ENCODE assay signal across 26 cellular contexts in genomic region chr15:27119695-27120266, GRCh38.
"Had no signal": no experiment of that assay in that cellular context is flagged by ENCODE, and none has a peak within 500 bp of the region (broad histone marks: within the 10 kb centered on the region; RNA-seq: fewer than 3 reads in every experiment).

No MANE protein-coding gene starts in this region.

- H3K4me1 ChIP-seq: ascending aorta, Peyer's patch had no signal

- H3K9me3 ChIP-seq: ascending aorta had no signal

- H3K36me3 ChIP-seq: ascending aorta, cardiac muscle cell, Peyer's patch had no signal

- H3K27me3 ChIP-seq: ascending aorta, cardiac muscle cell, Peyer's patch had no signal

- H3K27ac ChIP-seq: ascending aorta, cardiac muscle cell, Peyer's patch had no signal

- DNase-seq: activated CD4-positive, alpha-beta T cell treated with anti-CD3 and anti-CD28 coated beads for 36 hours; activated CD4-positive, alpha-beta T cell treated with anti-CD3 and anti-CD28 coated beads, Interleukin-2, amount 10 ng/mL, durations not matched to agents 7 days and 5 days; activated CD4-positive, alpha-beta T cell treated with anti-CD3 and anti-CD28 coated beads, Interleukin-2, amount 50 U/mL, for 48 hours; activated CD8-positive, alpha-beta T cell treated with anti-CD3 and anti-CD28 coated beads, Interleukin-2, amount 10 ng/mL, durations not matched to agents 7 days and 5 days; activated gamma-delta T cell; activated naive CD4-positive, alpha-beta T cell treated with Interleukin-2 at 50 U/mL for 16 hours; activated naive CD8-positive, alpha-beta T cell treated with anti-CD3 and anti-CD28 coated beads, Interleukin-2, amount 10 ng/mL, durations not matched to agents 7 days and 5 days; activated T-cell treated with anti-CD3 and anti-CD28 coated beads, Interleukin-2, amount 50 U/mL, for 24 hours; amygdala; Karpas-422; KBM-7; NCI-H1105; NCI-H1417 treated with DMSO at 0.1 percent for 48 hours; NCI-H187 treated with DMSO at 0.1 percent for 48 hours; NCI-H2081; NCI-H345; NCI-H526 treated with DMSO at 0.1 percent for 48 hours; NCI-H774; PC-3; Peyer's patch; RPMI8226; SIG-M5 had no signal

- ATAC-seq: activated CD4-positive, alpha-beta T cell treated with anti-CD3 and anti-CD28 coated beads for 36 hours; activated CD4-positive, CD25-positive, alpha-beta regulatory T cell treated with anti-CD3 and anti-CD28 coated beads, Interleukin-2, amount 50 U/mL, for 24 hours; activated CD8-positive, alpha-beta T cell treated with anti-CD3 and anti-CD28 coated beads, Interleukin-2, amount 10 ng/mL, durations not matched to agents 7 days and 5 days; PC-3; WTC11 had no signal

- H3K4me3 ChIP-seq: ascending aorta, cardiac muscle cell, Peyer's patch had no signal
